Comparison of ENCODE assay signal across 17 cellular contexts in genomic region chrX:110013968-110014367, GRCh38. TPM values are rescaled to one million over a fixed set of nuclear protein-coding genes. Genes with fewer than 3 reads are reported as not detected.
DNase-seq lines count a peak whose midpoint lies in the region; ATAC-seq and TF ChIP-seq lines count a peak whose summit lies in the region.
"Had no signal": no experiment of that assay in that cellular context is flagged by ENCODE, and none has a peak within 500 bp of the region (broad histone marks: within the 10 kb centered on the region; RNA-seq: fewer than 3 reads in every experiment).

No MANE protein-coding gene starts in this region.

- no peak for TF ChIP-seq CTCF in VCaP (conservative IDR thresholded peaks at IDR 0.05)
- TF ChIP-seq CTCF in progenitor cell of endocrine pancreas (IDR thresholded peaks at IDR 0.05; ENCODE audit: unreplicated experiment) = no peak
- no peak for TF ChIP-seq CTCF in psoas muscle (IDR thresholded peaks at IDR 0.05)

- H3K9me3 ChIP-seq in Karpas-422 (ENCODE audit: low read length) (no peaks in the 10 kb centered on the region), psoas muscle (no peaks in the 10 kb centered on the region)
- H3K9me3 ChIP-seq: Caco-2 had no signal

- H3K27ac Mint-ChIP-seq in dendritic cell treated with granulocyte-macrophage colony-stimulating factor and Interleukin-4, amounts not matched to agents 40 ng/mL and 50 ng/mL, for 4 days = peak overlapping the region; percentile 85
- peak overlapping the region; percentile 35 for H3K27ac Mint-ChIP-seq in progenitor cell of endocrine pancreas
- H3K27ac Mint-ChIP-seq: GM23338, H9, HFFc6 had no signal

- no peak overlapping the region for H3K9ac ChIP-seq in Karpas-422 (ENCODE audit: low read length)

- H3K27me3 Mint-ChIP-seq in dendritic cell treated with granulocyte-macrophage colony-stimulating factor and Interleukin-4, amounts not matched to agents 40 ng/mL and 50 ng/mL, for 4 days = no peaks in the 10 kb centered on the region
- no peaks in the 10 kb centered on the region for H3K27me3 Mint-ChIP-seq in progenitor cell of endocrine pancreas
- H3K27me3 Mint-ChIP-seq: CD4-positive, alpha-beta memory T cell had no signal

- WGBS in psoas muscle, 3 donors = 74 to 91% (median 84%) methylated on average over 4 of the region's 4 CpGs

- no peaks in the 10 kb centered on the region for H3K36me3 ChIP-seq in Karpas-422 (ENCODE audit: insufficient read depth, low read length)
- H3K36me3 ChIP-seq in psoas muscle (ENCODE audit: insufficient read depth in 1 of 2, low read depth in 1 of 2) = peaks cover 0 to 28% of the 10 kb centered on the region in 2 donors

- no peak overlapping the region for H3K4me3 ChIP-seq in Karpas-422 (ENCODE audit: low read length)
- H3K4me3 ChIP-seq in psoas muscle = no peak overlapping the region
- H3K4me3 ChIP-seq: GM23338 had no signal

- no peaks in the 10 kb centered on the region for H3K9me3 Mint-ChIP-seq in dendritic cell treated with granulocyte-macrophage colony-stimulating factor and Interleukin-4, amounts not matched to agents 40 ng/mL and 50 ng/mL, for 4 days
- no peaks in the 10 kb centered on the region for H3K9me3 Mint-ChIP-seq in progenitor cell of endocrine pancreas (ENCODE audit: low read depth)
- H3K9me3 Mint-ChIP-seq: CD4-positive, alpha-beta memory T cell; GM23338; H9; HFFc6 had no signal

- peaks cover 9% of the 10 kb centered on the region for H3K79me2 ChIP-seq in Karpas-422 (ENCODE audit: low read length)

- DNase-seq in Karpas-422 = peak; percentile 4
- no peak for DNase-seq in progenitor cell of endocrine pancreas (ENCODE audit: low spot score, unreplicated experiment)
- no peak for DNase-seq in stimulated activated CD4-positive, alpha-beta T cell treated with anti-CD3 and anti-CD28 coated beads, Interleukin-1b, Interleukin-23, amount 100 ng/mL, for 48 hours
- no peak for DNase-seq in NCI-H1417 (lab: John Stamatoyannopoulos, UW)
- DNase-seq in psoas muscle = no peak
- DNase-seq in COLO668 (lab: John Stamatoyannopoulos, UW; ENCODE audit: unreplicated experiment) = no peak
- DNase-seq: C1 segment of cervical spinal cord; Caco-2; CD4-positive, alpha-beta memory T cell; DMS153; DND-41; H9; HFFc6 had no signal

- no peaks in the 10 kb centered on the region for H3K9me2 ChIP-seq in Karpas-422 (replicated peaks; ENCODE audit: insufficient read depth, low read length)

- H3K4me1 Mint-ChIP-seq in dendritic cell treated with granulocyte-macrophage colony-stimulating factor and Interleukin-4, amounts not matched to agents 40 ng/mL and 50 ng/mL, for 4 days (ENCODE audit: low read depth) = peaks cover 67% of the 10 kb centered on the region
- H3K4me1 Mint-ChIP-seq in progenitor cell of endocrine pancreas (ENCODE audit: low read depth) = peaks cover 41% of the 10 kb centered on the region

- no peak overlapping the region for H2AFZ ChIP-seq in Karpas-422 (ENCODE audit: low read length)
- H2AFZ ChIP-seq: GM23338 had no signal

- H3K4me2 ChIP-seq in Karpas-422 (ENCODE audit: low read depth, low read length, poor library complexity, severe bottlenecking) = no peak overlapping the region
- H3K4me2 ChIP-seq: GM23338 had no signal

- peaks cover 55% of the 10 kb centered on the region for H3K36me3 Mint-ChIP-seq in dendritic cell treated with granulocyte-macrophage colony-stimulating factor and Interleukin-4, amounts not matched to agents 40 ng/mL and 50 ng/mL, for 4 days (ENCODE audit: low read depth)
- peaks cover 12% of the 10 kb centered on the region for H3K36me3 Mint-ChIP-seq in progenitor cell of endocrine pancreas (ENCODE audit: insufficient read depth)

- intact Hi-C loops in dendritic cell treated with granulocyte-macrophage colony-stimulating factor and Interleukin-4, amounts not matched to agents 40 ng/mL and 50 ng/mL, for 4 days (cut with micrococcal nuclease) = no loop called here
- intact Hi-C loops in psoas muscle (cut with DNase I) = no loop called here

- ATAC-seq in psoas muscle = no peak
- ATAC-seq: GM23338, HCT116 had no signal

- no peak overlapping the region for H3K4me3 Mint-ChIP-seq in dendritic cell treated with granulocyte-macrophage colony-stimulating factor and Interleukin-4, amounts not matched to agents 40 ng/mL and 50 ng/mL, for 4 days
- H3K4me3 Mint-ChIP-seq in progenitor cell of endocrine pancreas (ENCODE audit: low read depth) = no peak overlapping the region
- H3K4me3 Mint-ChIP-seq: CD4-positive, alpha-beta memory T cell; GM23338; H9; HFFc6 had no signal

- H3K27me3 ChIP-seq in Karpas-422 (ENCODE audit: low read length) (no peaks in the 10 kb centered on the region), psoas muscle (ENCODE audit: insufficient read depth in 3 of 3, low read length in 2 of 3) (peaks cover 0 to 13% (median 0%) of the 10 kb centered on the region in 3 donors)

- H3K27ac ChIP-seq in Karpas-422 (ENCODE audit: low read length) = no peak overlapping the region
- peak overlapping the region; percentile 68 for H3K27ac ChIP-seq in VCaP
- H3K27ac ChIP-seq in psoas muscle = no peak overlapping the region

- H3K4me1 ChIP-seq in Karpas-422 (ENCODE audit: low read length) (no peaks in the 10 kb centered on the region), psoas muscle (peaks cover 22% of the 10 kb centered on the region)
- H3K4me1 ChIP-seq: Caco-2 had no signal

- H4K20me1 ChIP-seq in Karpas-422 (ENCODE audit: insufficient read depth, low read depth, low read length) = no peaks in the 10 kb centered on the region

RNA-seq across cellular contexts. Expression of gene TMEM164, which starts 11.1 kb away (rescaled TPM):
- total RNA-seq in Karpas-422 (2014; rRNA removed; shearing (Covaris generic); ENCODE audit: low replicate concordance) = 14.1 and 16.2 TPM in 2 replicates
- total RNA-seq in progenitor cell of endocrine pancreas (100 and 109 TPM in 2 replicates), psoas muscle (10 to 100 TPM; 27.0 to 42.4 (median 38.4) TPM)
- polyA plus RNA-seq in psoas muscle = 10 to 100 TPM; 14.5 to 31.7 (median 23.1) TPM
